21 cellular contexts compared by ENCODE assay signal in genomic region chr5:31469886-31470285, GRCh38.
"Had no signal": no experiment of that assay in that cellular context is flagged by ENCODE, and none has a peak within 500 bp of the region (broad histone marks: within the 10 kb centered on the region; RNA-seq: fewer than 3 reads in every experiment).

No MANE protein-coding gene starts in this region.

- H3K4me1 Mint-ChIP-seq: activated naive CD8-positive, alpha-beta T cell treated with anti-CD3 and anti-CD28 coated beads, Interleukin-2, amount 50 U/mL, for 24 hours; nephron progenitor cell; stimulated activated naive B cell treated with anti-CD40 and anti-IgM and Interleukin-4, amounts not matched to agents 10 μg/mL and 1 μg/mL and 100 μg/mL, for 72 hours had no signal

- H3K27me3 Mint-ChIP-seq: activated CD8-positive, alpha-beta T cell treated with anti-CD3 and anti-CD28 coated beads for 36 hours; activated naive CD8-positive, alpha-beta T cell treated with anti-CD3 and anti-CD28 coated beads, Interleukin-2, amount 50 U/mL, for 24 hours; dendritic cell treated with granulocyte-macrophage colony-stimulating factor and Interleukin-4, amounts not matched to agents 40 ng/mL and 50 ng/mL, for 4 days; stimulated activated naive B cell treated with anti-CD40 and anti-IgM and Interleukin-4, amounts not matched to agents 10 μg/mL and 1 μg/mL and 100 μg/mL, for 72 hours had no signal

- DNase-seq: activated CD4-positive, alpha-beta T cell treated with anti-CD3 and anti-CD28 coated beads for 48 hours; activated CD4-positive, CD25-positive, alpha-beta regulatory T cell; activated CD8-positive, alpha-beta T cell treated with anti-CD3 and anti-CD28 coated beads for 36 hours; activated naive CD4-positive, alpha-beta T cell treated with anti-CD3 and anti-CD28 coated beads for 36 hours; activated naive CD8-positive, alpha-beta T cell treated with anti-CD3 and anti-CD28 coated beads, Interleukin-2, amount 50 U/mL, for 24 hours; activated T-cell treated with anti-CD3 and anti-CD28 coated beads, Interleukin-2, amount 50 U/mL, for 1 hour; cerebellar nuclear complex; effector CD8-positive, alpha-beta T cell; foreskin melanocyte; head of caudate nucleus; left lung; mammary epithelial cell; nephron progenitor cell; nucleus accumbens; retina; stimulated activated naive B cell treated with anti-CD40 and anti-IgM and Interleukin-4, amounts not matched to agents 10 μg/mL and 1 μg/mL and 100 μg/mL, for 72 hours; T-helper 1 cell; T-helper 9 cell had no signal

- H3K4me3 Mint-ChIP-seq: activated CD8-positive, alpha-beta T cell treated with anti-CD3 and anti-CD28 coated beads for 36 hours; activated naive CD4-positive, alpha-beta T cell treated with anti-CD3 and anti-CD28 coated beads for 36 hours; activated naive CD8-positive, alpha-beta T cell treated with anti-CD3 and anti-CD28 coated beads, Interleukin-2, amount 50 U/mL, for 24 hours; dendritic cell treated with granulocyte-macrophage colony-stimulating factor and Interleukin-4, amounts not matched to agents 40 ng/mL and 50 ng/mL, for 4 days; nephron progenitor cell; stimulated activated naive B cell treated with anti-CD40 and anti-IgM and Interleukin-4, amounts not matched to agents 10 μg/mL and 1 μg/mL and 100 μg/mL, for 72 hours had no signal

- H3K27ac Mint-ChIP-seq: activated CD8-positive, alpha-beta T cell treated with anti-CD3 and anti-CD28 coated beads for 36 hours; activated naive CD4-positive, alpha-beta T cell treated with anti-CD3 and anti-CD28 coated beads for 36 hours; activated naive CD8-positive, alpha-beta T cell treated with anti-CD3 and anti-CD28 coated beads, Interleukin-2, amount 50 U/mL, for 24 hours; dendritic cell treated with granulocyte-macrophage colony-stimulating factor and Interleukin-4, amounts not matched to agents 40 ng/mL and 50 ng/mL, for 4 days; nephron progenitor cell; stimulated activated naive B cell treated with anti-CD40 and anti-IgM and Interleukin-4, amounts not matched to agents 10 μg/mL and 1 μg/mL and 100 μg/mL, for 72 hours had no signal

- H3K4me3 ChIP-seq: ascending aorta, left lung, thoracic aorta had no signal

- H3K27ac ChIP-seq: ascending aorta, left lung, thoracic aorta had no signal

- H3K4me1 ChIP-seq: ascending aorta had no signal

- H3K27me3 ChIP-seq: ascending aorta, left lung had no signal

- ATAC-seq: activated CD8-positive, alpha-beta T cell treated with anti-CD3 and anti-CD28 coated beads for 36 hours; activated naive CD8-positive, alpha-beta T cell treated with anti-CD3 and anti-CD28 coated beads, Interleukin-2, amount 50 U/mL, for 24 hours; stimulated activated naive B cell treated with anti-CD40 and anti-IgM and Interleukin-4, amounts not matched to agents 10 μg/mL and 1 μg/mL and 100 μg/mL, for 72 hours had no signal

- H3K9me3 Mint-ChIP-seq: activated CD8-positive, alpha-beta T cell treated with anti-CD3 and anti-CD28 coated beads for 36 hours; dendritic cell treated with granulocyte-macrophage colony-stimulating factor and Interleukin-4, amounts not matched to agents 40 ng/mL and 50 ng/mL, for 4 days; nephron progenitor cell; stimulated activated naive B cell treated with anti-CD40 and anti-IgM and Interleukin-4, amounts not matched to agents 10 μg/mL and 1 μg/mL and 100 μg/mL, for 72 hours had no signal

- H3K9me3 ChIP-seq: ascending aorta, left lung, thoracic aorta had no signal
